In genomic region chr10:124262249-124262865, GRCh38 we compare ENCODE assay signal across 22 cellular contexts.
DNase-seq lines count a peak whose midpoint lies in the region; ATAC-seq and TF ChIP-seq lines count a peak whose summit lies in the region.
"Had no signal": no experiment of that assay in that cellular context is flagged by ENCODE, and none has a peak within 500 bp of the region (broad histone marks: within the 10 kb centered on the region; RNA-seq: fewer than 3 reads in every experiment).

No MANE protein-coding gene starts in this region.

- no peak overlapping the region for H4K8ac ChIP-seq in trophoblast cell (ENCODE audit: low read depth, low read length)

- WGBS in right cardiac atrium: 82% methylated on average over 11 of the region's 11 CpGs
- no CpG with 5 or more reads among the region's 11 CpGs for WGBS in trophoblast cell (ENCODE audit: extremely low coverage, insufficient coverage, insufficient read length)

- ATAC-seq in DND-41 (ENCODE audit: insufficient read depth, low read depth) (no peak), right cardiac atrium (peak; percentile 46 to 51)
- ATAC-seq in activated T-cell treated with anti-CD3 and anti-CD28 coated beads, Interleukin-2, amount 50 U/mL, for 72 hours (replicated peaks in 1 of 2): no peak
- ATAC-seq: stimulated activated naive CD8-positive, alpha-beta T cell treated with anti-CD3 and anti-CD28 coated beads, Interleukin-15, Interleukin-2, amounts not matched to agents 100 U/mL and 50 U/mL, for 24 hours had no signal

- no peak overlapping the region for H3K4me3 ChIP-seq in DND-41 (ENCODE audit: low read depth in 1 of 2, low read length in 2 of 2)
- H3K4me3 ChIP-seq in WERI-Rb-1 (ENCODE audit: low read depth, low read length): no peak overlapping the region
- H3K4me3 ChIP-seq in right cardiac atrium (ENCODE audit: low read length): no peak overlapping the region
- peak overlapping the region; percentile 23 for H3K4me3 ChIP-seq in trophoblast cell (ENCODE audit: low read depth, low read length)
- H3K4me3 ChIP-seq: GM23248, lung, MG63, SJCRH30, tibial artery had no signal

- no peak overlapping the region for H3K27ac Mint-ChIP-seq in activated T-cell treated with anti-CD3 and anti-CD28 coated beads, Interleukin-2, amount 50 U/mL, for 72 hours
- H3K27ac Mint-ChIP-seq: CD4-positive, CD25-positive, alpha-beta regulatory T cell had no signal

- peaks cover 0 to 2% of the 10 kb centered on the region in 2 donors for H3K36me3 Mint-ChIP-seq in activated T-cell treated with anti-CD3 and anti-CD28 coated beads, Interleukin-2, amount 50 U/mL, for 72 hours (ENCODE audit: insufficient read depth in 2 of 2)
- H3K36me3 Mint-ChIP-seq: CD4-positive, CD25-positive, alpha-beta regulatory T cell had no signal

- no peak overlapping the region for H3K4ac ChIP-seq in trophoblast cell (ENCODE audit: low read depth, low read length)

- H3K14ac ChIP-seq in trophoblast cell (ENCODE audit: low read length): no peak overlapping the region

- H3K4me1 ChIP-seq in DND-41 (ENCODE audit: insufficient read depth, low read length) (no peaks in the 10 kb centered on the region), right cardiac atrium (ENCODE audit: control insufficient read depth, insufficient read depth, low read length) (no peaks in the 10 kb centered on the region), trophoblast cell (ENCODE audit: control insufficient read depth in 1 of 2, insufficient read depth in 2 of 2, low read length in 2 of 2) (no peaks in the 10 kb centered on the region)
- H3K4me1 ChIP-seq: SJCRH30 had no signal

- H4K20me1 ChIP-seq in DND-41 (ENCODE audit: insufficient read depth, low read length): no peaks in the 10 kb centered on the region

- intact Hi-C loops in right cardiac atrium (cut with DNase I): no loop called here

- no peaks in the 10 kb centered on the region for H3K79me2 ChIP-seq in DND-41 (ENCODE audit: insufficient read depth, low read length)
- no peaks in the 10 kb centered on the region for H3K79me2 ChIP-seq in trophoblast cell (ENCODE audit: control insufficient read depth, insufficient read depth, low read length, poor library complexity)

- no peak overlapping the region for H2BK12ac ChIP-seq in trophoblast cell (ENCODE audit: low read length)

- H3K18ac ChIP-seq in trophoblast cell (ENCODE audit: low read length): no peak overlapping the region

- peaks cover 4% of the 10 kb centered on the region for H3K9me3 ChIP-seq in DND-41 (ENCODE audit: insufficient read depth, low read length, severe bottlenecking)
- H3K9me3 ChIP-seq in WERI-Rb-1 (ENCODE audit: severe bottlenecking): no peaks in the 10 kb centered on the region
- peaks cover 5% of the 10 kb centered on the region for H3K9me3 ChIP-seq in right cardiac atrium (ENCODE audit: control insufficient read depth, low read length)
- peaks cover 9% of the 10 kb centered on the region for H3K9me3 ChIP-seq in trophoblast cell (ENCODE audit: insufficient read depth, low read depth, low read length)
- H3K9me3 ChIP-seq: MG63, SJCRH30 had no signal

- H2AFZ ChIP-seq in DND-41 (ENCODE audit: low read depth, low read length) (no peak overlapping the region), trophoblast cell (ENCODE audit: insufficient read depth, low read length, poor library complexity) (no peak overlapping the region)
- H2AFZ ChIP-seq: GM23248 had no signal

- H3K9ac ChIP-seq in DND-41 (ENCODE audit: low read depth, low read length): no peak overlapping the region
- no peak overlapping the region for H3K9ac ChIP-seq in trophoblast cell (ENCODE audit: low read length)
- H3K9ac ChIP-seq: GM23248 had no signal

- H3K27ac ChIP-seq in DND-41 (ENCODE audit: low read length) (no peak overlapping the region), WERI-Rb-1 (no peak overlapping the region), right cardiac atrium (ENCODE audit: low read length) (no peak overlapping the region), trophoblast cell (ENCODE audit: low read depth, low read length) (no peak overlapping the region)
- H3K27ac ChIP-seq: GM23248, SJCRH30, tibial artery had no signal

- no peaks in the 10 kb centered on the region for H3K79me1 ChIP-seq in trophoblast cell (ENCODE audit: low read length)

- no peaks in the 10 kb centered on the region for H3K36me3 ChIP-seq in DND-41 (ENCODE audit: insufficient read depth, low read length)
- no peaks in the 10 kb centered on the region for H3K36me3 ChIP-seq in WERI-Rb-1
- H3K36me3 ChIP-seq in trophoblast cell (ENCODE audit: control insufficient read depth in 1 of 2, insufficient read depth in 2 of 2, low read length in 2 of 2): no peaks in the 10 kb centered on the region
- H3K36me3 ChIP-seq: MG63, SJCRH30, tibial artery had no signal

- no peaks in the 10 kb centered on the region for H3K4me1 Mint-ChIP-seq in activated T-cell treated with anti-CD3 and anti-CD28 coated beads, Interleukin-2, amount 50 U/mL, for 72 hours (ENCODE audit: low read depth)
- H3K4me1 Mint-ChIP-seq: CD4-positive, CD25-positive, alpha-beta regulatory T cell had no signal

- H3K23ac ChIP-seq in trophoblast cell (ENCODE audit: low read length): no peak overlapping the region

- TF ChIP-seq CTCF in DND-41 (IDR thresholded peaks at IDR 0.05; ENCODE audit: borderline replicate concordance, extremely low read depth, low read length, poor library complexity, severe bottlenecking) (peak; percentile 38), WERI-Rb-1 (IDR thresholded peaks at IDR 0.05; ENCODE audit: low read depth, low read length) (no peak)

- no peaks in the 10 kb centered on the region for H3K27me3 Mint-ChIP-seq in activated T-cell treated with anti-CD3 and anti-CD28 coated beads, Interleukin-2, amount 50 U/mL, for 72 hours (ENCODE audit: low read depth)

- H2BK120ac ChIP-seq in trophoblast cell (ENCODE audit: insufficient read depth, low read length, poor library complexity): no peak overlapping the region

- H4K12ac ChIP-seq in trophoblast cell (ENCODE audit: low read depth, low read length): no peak overlapping the region

- no peak overlapping the region for H3K4me3 Mint-ChIP-seq in activated T-cell treated with anti-CD3 and anti-CD28 coated beads, Interleukin-2, amount 50 U/mL, for 72 hours
- H3K4me3 Mint-ChIP-seq: CD4-positive, CD25-positive, alpha-beta regulatory T cell had no signal

- no peak overlapping the region for H2AK5ac ChIP-seq in trophoblast cell (ENCODE audit: low read length)

- no peak overlapping the region for H4K91ac ChIP-seq in trophoblast cell (ENCODE audit: low read depth, low read length)

- no peaks in the 10 kb centered on the region for H3K9me3 Mint-ChIP-seq in activated T-cell treated with anti-CD3 and anti-CD28 coated beads, Interleukin-2, amount 50 U/mL, for 72 hours

- H3K27me3 ChIP-seq in DND-41 (ENCODE audit: insufficient read depth, low read length, poor library complexity): no peaks in the 10 kb centered on the region
- H3K27me3 ChIP-seq in WERI-Rb-1 (ENCODE audit: insufficient read depth, low read depth, severe bottlenecking): peaks cover 3% of the 10 kb centered on the region
- H3K27me3 ChIP-seq in right cardiac atrium (ENCODE audit: control insufficient read depth, insufficient read depth): no peaks in the 10 kb centered on the region
- no peaks in the 10 kb centered on the region for H3K27me3 ChIP-seq in trophoblast cell (ENCODE audit: insufficient read depth, low read length)
- H3K27me3 ChIP-seq: MG63, tibial artery had no signal

- DNase-seq in DND-41 (no peak), WERI-Rb-1 (peak; percentile 21), right cardiac atrium (peak in 1 of 3 donors; percentile 64), trophoblast cell (no peak), foreskin melanocyte (no peak), epidermal melanocyte (ENCODE audit: insufficient read length, low spot score) (no peak), NCI-H187 treated with DMSO at 0.1 percent for 48 hours (lab: John Stamatoyannopoulos, UW) (no peak)
- no peak for DNase-seq in activated T-cell treated with anti-CD3 and anti-CD28 coated beads, Interleukin-2, amount 50 U/mL, for 72 hours
- DNase-seq: activated CD8-positive, alpha-beta memory T cell treated with anti-CD3 and anti-CD28 coated beads, Interleukin-2, amount 50 U/mL, for 4 hours; activated gamma-delta T cell treated with Interleukin-2 at 50 U/mL for 16 hours; CD4-positive, CD25-positive, alpha-beta regulatory T cell; DMS153; erythroblast; GM23248; MG63; NCI-H1436 treated with DMSO at 0.1 percent for 48 hours; NCI-H748 treated with DMSO at 0.1 percent for 48 hours; stimulated activated CD4-positive, alpha-beta T cell treated with anti-CD3 and anti-CD28 coated beads, Interleukin-2, amount 100 ng/mL, for 24 hours; stimulated activated naive CD8-positive, alpha-beta T cell treated with anti-CD3 and anti-CD28 coated beads, Interleukin-15, Interleukin-2, amounts not matched to agents 100 U/mL and 50 U/mL, for 24 hours had no signal

- H3K4me2 ChIP-seq in DND-41 (ENCODE audit: insufficient read depth, low read length) (no peak overlapping the region), trophoblast cell (ENCODE audit: low read length) (no peak overlapping the region)

- H2BK5ac ChIP-seq in trophoblast cell (ENCODE audit: low read depth, low read length, poor library complexity): no peak overlapping the region

Comparison
In these comparisons a context has a peak if more than half of its experiments do, and no peak if none do; other contexts are left out.
1. ATAC-seq: peak in right cardiac atrium (2 of 2); none in DND-41 (single experiment) and activated T-cell treated with anti-CD3 and anti-CD28 coated beads, Interleukin-2, amount 50 U/mL, for 72 hours (0 of 2).